In the genomic region with DNA sequence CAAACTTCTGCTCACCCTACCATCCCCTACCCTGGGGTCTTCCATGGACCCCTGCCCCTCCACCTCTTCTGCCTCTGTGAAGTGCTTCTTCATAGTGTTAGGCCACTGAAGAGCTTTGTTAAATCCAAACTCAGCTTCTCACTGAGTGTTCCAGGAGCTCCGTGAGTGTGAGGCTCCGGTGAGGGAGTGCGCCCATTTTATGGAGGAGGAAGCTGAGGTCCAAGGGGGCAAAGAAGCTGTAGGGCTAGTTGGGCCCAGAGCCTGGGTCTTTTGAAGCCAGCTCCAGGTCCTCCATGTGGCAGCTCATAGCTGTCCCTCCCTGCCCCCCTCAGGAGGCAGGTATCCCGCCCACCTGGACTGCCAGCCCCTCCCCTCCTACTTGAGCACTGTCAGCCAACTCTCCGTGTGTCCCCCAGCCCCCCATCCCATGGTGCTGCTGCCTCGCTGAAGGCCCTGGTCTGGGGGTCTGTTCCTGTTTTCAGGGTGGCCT, we compare ENCODE assay signal across 12 cellular contexts. TPM values are rescaled to one million over a fixed set of nuclear protein-coding genes. Genes with fewer than 3 reads are reported as not detected.
A peak's percentile ranks its signal among the peaks of the same experiment; 100 is the strongest.
DNase-seq lines count a peak whose midpoint lies in the region; ATAC-seq and TF ChIP-seq lines count a peak whose summit lies in the region.
"Had no signal": no experiment of that assay in that cellular context is flagged by ENCODE, and none has a peak within 500 bp of the region (broad histone marks: within the 10 kb centered on the region; RNA-seq: fewer than 3 reads in every experiment).

No MANE protein-coding gene starts in this region.

- no peak overlapping the region for H2AFZ ChIP-seq in mammary epithelial cell (ENCODE audit: low read depth, low read length)

- no peak overlapping the region for H3K9ac ChIP-seq in mammary epithelial cell (ENCODE audit: insufficient read depth, low read length)

- no peak overlapping the region for H3K4me3 Mint-ChIP-seq in MCF 10A (ENCODE audit: unreplicated experiment)

- WGBS in mammary epithelial cell (ENCODE audit: low coverage, missing lambda C conversion rate) = 94% methylated on average over 6 of the region's 6 CpGs
- WGBS in transverse colon (ENCODE audit: low coverage in 1 of 2), 2 donors = 64% methylated on average over 6 of the region's 6 CpGs; no CpG with 5 or more reads in 1 of the 2 donors

- H3K27me3 ChIP-seq in mammary epithelial cell (ENCODE audit: insufficient read depth, low read length) (no peaks in the 10 kb centered on the region), transverse colon (peaks cover 8% of the 10 kb centered on the region)

- POLR2A ChIA-PET in MCF 10A (lab: Yijun Ruan, JAX) = interaction anchor here (0.7 to 2.6 kb wide), 4 partner anchors 20 to 198 kb away, joined by 3 to 14 read pairs (median 4); a partner anchor contains a TSS

- no peak for TF ChIP-seq EP300 in transverse colon (IDR thresholded peaks at IDR 0.05; ENCODE audit: low read depth)

- H3K4me1 Mint-ChIP-seq in MCF 10A (ENCODE audit: insufficient read depth, unreplicated experiment) = peaks cover 65% of the 10 kb centered on the region

- no peaks in the 10 kb centered on the region for H3K79me2 ChIP-seq in mammary epithelial cell (ENCODE audit: insufficient read depth, low read length)

- H3K27ac Mint-ChIP-seq in MCF 10A (ENCODE audit: low read depth, unreplicated experiment) = peak overlapping the region; percentile 91
- peak overlapping the region; percentile 99 to 100 for H3K27ac Mint-ChIP-seq in activated naive CD4-positive, alpha-beta T cell treated with anti-CD3 and anti-CD28 coated beads, Interleukin-2, amount 50 U/mL, for 72 hours

- dilution Hi-C loops in mammary epithelial cell (cut with HindIII; ENCODE audit: low sequenced_read_pairs) = no loop called here

- H3K4me1 ChIP-seq in mammary epithelial cell (ENCODE audit: insufficient read depth, low read length) (peaks cover 50% of the 10 kb centered on the region), mucosa of descending colon (ENCODE audit: low read depth) (peaks cover 16% of the 10 kb centered on the region), transverse colon (peaks cover 8 to 50% (median 27%) of the 10 kb centered on the region in 4 donors)

- BruUV-seq in MCF 10A (replicated peaks; lab: Mats Ljungman, UMichigan) = no TSS peak
- no TSS peak for BruUV-seq in mammary epithelial cell (replicated peaks; lab: Mats Ljungman, UMichigan)

- H3K9me3 ChIP-seq in mammary epithelial cell (replicated peaks; ENCODE audit: insufficient read depth, low read length) (no peaks in the 10 kb centered on the region), mucosa of descending colon (no peaks in the 10 kb centered on the region), transverse colon (no peaks in the 10 kb centered on the region)

- no peak overlapping the region for H3K4me3 ChIP-seq in mammary epithelial cell (replicated peaks in 1 of 3; ENCODE audit: insufficient read depth in 1 of 3, low read depth in 2 of 3, low read length in 3 of 3)
- no peak overlapping the region for H3K4me3 ChIP-seq in mucosa of descending colon
- no peak overlapping the region for H3K4me3 ChIP-seq in transverse colon

- ATAC-seq in activated naive CD4-positive, alpha-beta T cell treated with anti-CD3 and anti-CD28 coated beads, Interleukin-2, amount 50 U/mL, for 72 hours = no peak
- ATAC-seq in mucosa of descending colon (no peak), HG03442 (IDR thresholded peaks at IDR 0.05; ENCODE audit: unreplicated experiment) (no peak), GM19351 (IDR thresholded peaks at IDR 0.05; ENCODE audit: unreplicated experiment) (no peak)

- H3K27ac ChIP-seq in mammary epithelial cell (ENCODE audit: insufficient read depth, low read depth, low read length) (no peak overlapping the region), transverse colon (peak overlapping the region; percentile 76 to 84 (median 83))

- no peak overlapping the region for H3K4me2 ChIP-seq in mammary epithelial cell (ENCODE audit: insufficient read depth, low read depth, low read length)

- TF ChIP-seq CTCF in MCF 10A (IDR thresholded peaks at IDR 0.05; ENCODE audit: unreplicated experiment) (no peak), mammary epithelial cell (conservative IDR thresholded peaks at IDR 0.05 in 1 of 2, IDR thresholded peaks at IDR 0.05 in 1 of 2; ENCODE audit: extremely low read depth in 1 of 2, insufficient read depth in 1 of 2, low read depth in 1 of 2, low read length in 2 of 2) (no peak), mucosa of descending colon (IDR thresholded peaks at IDR 0.05) (no peak), transverse colon (IDR thresholded peaks at IDR 0.05) (no peak)

- DNase-seq in MCF 10A (ENCODE audit: unreplicated experiment) (no peak), mammary epithelial cell (no peak), mucosa of descending colon (peak in 2 of 3 donors; percentile 10 to 60), transverse colon (no peak), NCI-H446 treated with DMSO at 0.1 percent for 48 hours (lab: John Stamatoyannopoulos, UW) (no peak)
- peak in 1 of 2 donors; percentile 68 for DNase-seq in activated naive CD4-positive, alpha-beta T cell treated with anti-CD3 and anti-CD28 coated beads, Interleukin-2, amount 50 U/mL, for 72 hours (ENCODE audit: low spot score in 2 of 2)
- DNase-seq: NCI-H526 had no signal

- in situ Hi-C loops in mammary epithelial cell (cut with MboI; ENCODE audit: low sequenced_read_pairs in 2 of 2) = no loop called here
- in situ Hi-C loops in transverse colon (cut with MboI; ENCODE audit: low pct_ligation_motif_present in 1 of 4, low pct_unique_long_range_greater_than_20kb in 1 of 4, low sequenced_read_pairs in 3 of 4) = no loop called here

- CTCF ChIA-PET in MCF 10A (lab: Yijun Ruan, JAX) (interaction anchor here (0.5 to 2.2 kb wide), 7 partner anchors 9 to 93 kb away, joined by 3 to 12 read pairs (median 3); a partner anchor contains a TSS), mammary epithelial cell (lab: Charles Lee; ENCODE audit: low non-redundant PET) (interaction anchor here (0.5 kb wide), 1 partner anchor 9 kb away, joined by 3 read pairs; no protein-coding TSS in a partner anchor)

- no peaks in the 10 kb centered on the region for H4K20me1 ChIP-seq in mammary epithelial cell (ENCODE audit: insufficient read depth, low read length)

- no peak for TF ChIP-seq POLR2A in transverse colon (IDR thresholded peaks at IDR 0.05)

- H3K36me3 ChIP-seq in mammary epithelial cell (ENCODE audit: insufficient read depth, low read length) (no peaks in the 10 kb centered on the region), mucosa of descending colon (ENCODE audit: low read depth) (no peaks in the 10 kb centered on the region), transverse colon (no peaks in the 10 kb centered on the region)

- no peaks in the 10 kb centered on the region for H3K9me3 Mint-ChIP-seq in MCF 10A (ENCODE audit: unreplicated experiment)
- H3K9me3 Mint-ChIP-seq in activated naive CD4-positive, alpha-beta T cell treated with anti-CD3 and anti-CD28 coated beads, Interleukin-2, amount 50 U/mL, for 72 hours = no peaks in the 10 kb centered on the region

- intact Hi-C loops in MCF 10A (cut with micrococcal nuclease) (no loop called here), mammary epithelial cell (cut with micrococcal nuclease) (loop anchor here (2.0 kb wide), 1 partner anchor 19 kb away; no protein-coding TSS in a partner anchor), mucosa of descending colon (cut with DNase I, micrococcal nuclease) (no loop called here), transverse colon (cut with DNase I; ENCODE audit: low total_unique reads) (no loop called here)

- H3K27me3 Mint-ChIP-seq in MCF 10A (ENCODE audit: insufficient read depth, unreplicated experiment) = no peaks in the 10 kb centered on the region

- H3K36me3 Mint-ChIP-seq in MCF 10A (ENCODE audit: insufficient read depth, unreplicated experiment) = peaks cover 6% of the 10 kb centered on the region
- peaks cover 31 to 56% of the 10 kb centered on the region in 2 donors for H3K36me3 Mint-ChIP-seq in activated naive CD4-positive, alpha-beta T cell treated with anti-CD3 and anti-CD28 coated beads, Interleukin-2, amount 50 U/mL, for 72 hours

RNA-seq across cellular contexts. Expression of a gene that starts 6.0 kb away (rescaled TPM):
- total RNA-seq in MCF 10A (2022) = 28.1 and 35.8 TPM in 2 replicates
- 1 to 10 TPM; 1.5 to 3.5 TPM for total RNA-seq in mammary epithelial cell
- 2.0 TPM for polyA plus RNA-seq in mammary epithelial cell
- 8.4 TPM for polyA minus RNA-seq in mammary epithelial cell
- 100 to 1,000 TPM; 221 to 735 TPM for total RNA-seq in activated naive CD4-positive, alpha-beta T cell treated with anti-CD3 and anti-CD28 coated beads, Interleukin-2, amount 50 U/mL, for 72 hours
- total RNA-seq in mucosa of descending colon = 10 to 100 TPM in 2 of 3 donors, 1 to 10 TPM in 1; 7.4 to 18.1 (median 17.3) TPM
- 10 to 100 TPM in 2 of 4 donors, 1 to 10 TPM in 2; 1.2 to 17.5 (median 10.6) TPM for total RNA-seq in transverse colon

RNA-seq across cellular contexts. Expression of a gene that starts 34.2 kb away (rescaled TPM):
- total RNA-seq in MCF 10A (2022) (not detected in 2 replicates), mammary epithelial cell (under 1 TPM in 1 of 2 donors, not detected in 1; 0.21 TPM), mucosa of descending colon (under 1 TPM in 2 of 3 donors, not detected in 1; 0.19 to 0.22 TPM), transverse colon (under 1 TPM in 1 of 4 donors, not detected in 3; 0.48 TPM)
- polyA plus RNA-seq in mammary epithelial cell = not detected
- polyA minus RNA-seq in mammary epithelial cell = not detected
- total RNA-seq in activated naive CD4-positive, alpha-beta T cell treated with anti-CD3 and anti-CD28 coated beads, Interleukin-2, amount 50 U/mL, for 72 hours = under 1 TPM; 0.37 to 0.50 TPM
- total RNA-seq: glomerular endothelial cell, pulmonary artery endothelial cell had no signal
- polyA plus RNA-seq: BJ had no signal

Comparison
In these comparisons a context has a peak if more than half of its experiments do, and no peak if none do; other contexts are left out.
1. DNase-seq: peak in mucosa of descending colon (2 of 3); none in MCF 10A (single experiment), mammary epithelial cell (single experiment), transverse colon (single experiment) and NCI-H446 treated with DMSO at 0.1 percent for 48 hours (single experiment).